In genomic region chr3:100956276-100956675, GRCh38 we compare ENCODE assay signal across 25 cellular contexts. TPM values are rescaled to one million over a fixed set of nuclear protein-coding genes. Genes with fewer than 3 reads are reported as not detected.
"Had no signal": no experiment of that assay in that cellular context is flagged by ENCODE, and none has a peak within 500 bp of the region (broad histone marks: within the 10 kb centered on the region; RNA-seq: fewer than 3 reads in every experiment).

No MANE protein-coding gene starts in this region.

- H3K9me3 ChIP-seq: testis had no signal

- ATAC-seq: activated T-helper 17 cell treated with anti-CD3 and anti-CD28 coated beads, Interleukin-2, amount 50 U/mL, for 72 hours; effector memory CD8-positive, alpha-beta T cell; heart left ventricle; lower lobe of right lung; naive thymus-derived CD8-positive, alpha-beta T cell; stimulated activated naive CD8-positive, alpha-beta T cell treated with anti-CD3 and anti-CD28 coated beads, Interleukin-15, amount 100 ng/mL, for 72 hours had no signal

- H3K4me1 ChIP-seq: adrenal gland, lower lobe of right lung, neural progenitor cell, testis had no signal

- DNase-seq: activated CD8-positive, alpha-beta memory T cell treated with anti-CD3 and anti-CD28 coated beads for 24 hours; activated CD8-positive, alpha-beta memory T cell treated with anti-CD3 and anti-CD28 coated beads, Interleukin-2, amount 50 U/mL, for 4 hours; activated naive CD4-positive, alpha-beta T cell; activated T-cell treated with anti-CD3 and anti-CD28 coated beads, Interleukin-2, amount 50 U/mL, for 24 hours; adrenal gland; brain microvascular endothelial cell; central memory CD4-positive, alpha-beta T cell; dorsolateral prefrontal cortex; effector memory CD8-positive, alpha-beta T cell; esophagus squamous epithelium; heart left ventricle; kidney; lower lobe of right lung; naive thymus-derived CD8-positive, alpha-beta T cell; retina; SK-N-SH; stimulated activated CD4-positive, alpha-beta T cell treated with anti-CD3 and anti-CD28 coated beads, Interleukin-1b, Interleukin-23, amount 100 ng/mL, for 48 hours; stimulated activated naive CD8-positive, alpha-beta T cell treated with anti-CD3 and anti-CD28 coated beads, Interleukin-15, amount 100 ng/mL, for 72 hours; testis; upper lobe of left lung had no signal

- H3K4me2 ChIP-seq: neural progenitor cell had no signal

- H3K27me3 ChIP-seq: adrenal gland, ascending aorta, brain microvascular endothelial cell, esophagus squamous epithelium, heart left ventricle, neural progenitor cell, testis, upper lobe of left lung had no signal

- H3K4me3 ChIP-seq: adrenal gland, ascending aorta, dorsolateral prefrontal cortex, esophagus squamous epithelium, heart left ventricle, lower lobe of right lung, neural progenitor cell, testis, upper lobe of left lung had no signal

- H3K27ac ChIP-seq: adrenal gland, dorsolateral prefrontal cortex, neural progenitor cell had no signal

- H2AFZ ChIP-seq: neural progenitor cell had no signal

- H3K36me3 ChIP-seq: adrenal gland, ascending aorta, brain microvascular endothelial cell, esophagus squamous epithelium, heart left ventricle, lower lobe of right lung, neural progenitor cell, upper lobe of left lung had no signal

- H3K9ac ChIP-seq: neural progenitor cell, SK-N-SH had no signal

RNA-seq across cellular contexts. Expression of gene ABI3BP, which starts 36.9 kb away (rescaled TPM):
- total RNA-seq: naive thymus-derived CD8-positive, alpha-beta T cell; progenitor cell of endocrine pancreas; T-helper 2 cell treated with Interferon-gamma antibody and Interleukin-4, amounts not matched to agents 100 ng/mL and 5 ng/mL, for 36 hours had no signal
- polyA plus RNA-seq: naive thymus-derived CD8-positive, alpha-beta T cell had no signal
